9 cellular contexts compared by ENCODE assay signal in the genomic region with DNA sequence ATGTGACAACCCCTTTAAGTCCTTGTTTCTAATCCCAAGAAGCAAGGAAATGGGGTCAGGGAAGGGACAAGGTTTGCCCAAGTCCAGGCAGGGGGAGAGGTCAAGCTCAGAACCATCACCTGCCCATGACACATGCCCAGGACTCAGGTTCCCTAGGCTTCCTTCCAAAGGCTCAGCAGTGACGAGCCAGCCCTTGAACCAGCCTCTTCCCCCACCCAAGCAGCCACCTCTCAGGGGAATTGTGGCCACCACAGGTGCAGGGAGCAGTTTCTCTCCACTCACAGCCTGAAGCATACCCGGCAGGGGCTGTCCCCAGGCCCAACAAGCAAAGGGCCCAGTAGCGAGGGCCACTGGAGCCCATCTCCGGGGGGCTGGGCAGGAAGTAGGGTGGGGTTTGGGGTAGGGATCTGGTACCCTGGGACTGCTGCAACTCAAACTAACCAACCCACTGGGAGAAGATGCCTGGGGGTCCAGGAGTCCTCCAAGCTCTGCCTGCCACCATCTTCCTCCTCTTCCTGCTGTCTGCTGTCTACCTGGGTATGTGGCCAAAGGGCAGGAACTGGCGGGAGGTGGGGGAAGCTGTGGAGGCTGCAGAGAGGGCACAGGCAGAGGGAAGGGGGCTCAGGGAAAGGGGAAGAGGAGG. TPM values are rescaled to one million over a fixed set of nuclear protein-coding genes. Genes with fewer than 3 reads are reported as not detected.
A peak's percentile ranks its signal among the peaks of the same experiment; 100 is the strongest.
DNase-seq lines count a peak whose midpoint lies in the region; ATAC-seq and TF ChIP-seq lines count a peak whose summit lies in the region.
"Had no signal": no experiment of that assay in that cellular context is flagged by ENCODE, and none has a peak within 500 bp of the region (broad histone marks: within the 10 kb centered on the region; RNA-seq: fewer than 3 reads in every experiment).

Gene CD79A, plus strand, starts transcription at position 433 of the 643 bp plus-strand sequence. Its CDS starts 26 bp downstream, at position 459.

- H3K4me3 ChIP-seq in neutrophil (ENCODE audit: low read depth in 1 of 2, low read length in 1 of 2): peak within 1 kb of the TSS; percentile 37 to 49
- no peak within 1 kb of the TSS for H3K4me3 ChIP-seq in tibial artery

- peak; percentile 56 for ATAC-seq in GM21723 (IDR thresholded peaks at IDR 0.05; ENCODE audit: unreplicated experiment)

- H3K9me3 ChIP-seq in neutrophil (no peaks in the 10 kb centered on the region), tibial artery (no peaks in the 10 kb centered on the region)

- H3K36me3 ChIP-seq in neutrophil: no peaks in the 10 kb centered on the region
- peaks cover 0 to 7% (median 1%) of the 10 kb centered on the region in 3 donors for H3K36me3 ChIP-seq in tibial artery

- DNase-seq in NCI-H1436 (lab: John Stamatoyannopoulos, UW) (peak; percentile 63), NCI-H1436 treated with DMSO at 0.1 percent for 48 hours (lab: John Stamatoyannopoulos, UW) (no peak), NAMALWA (ENCODE audit: low spot score) (peak; percentile 98), hypothalamus (lab: John Stamatoyannopoulos, UW) (no peak), tibial artery (no peak), cerebellum (ENCODE audit: low spot score) (no peak)

- H3K27ac ChIP-seq in neutrophil: peak within 1 kb of the TSS; percentile 89
- H3K27ac ChIP-seq in tibial artery: no peak within 1 kb of the TSS

- H3K27me3 ChIP-seq in neutrophil (no peaks in the 10 kb centered on the region), tibial artery (no peaks in the 10 kb centered on the region)

- intact Hi-C loops in tibial artery (cut with DNase I; ENCODE audit: low total_unique reads): no loop called here

- TF ChIP-seq CTCF in neutrophil (IDR thresholded peaks at IDR 0.05) (no peak), tibial artery (IDR thresholded peaks at IDR 0.05) (no peak)

- H3K4me1 ChIP-seq in neutrophil (ENCODE audit: control insufficient read depth in 1 of 2, insufficient read depth in 1 of 2, low read depth in 1 of 2, low read length in 1 of 2) (peaks cover 82 to 83% of the 10 kb centered on the region in 2 experiments), tibial artery (no peaks in the 10 kb centered on the region)

RNA-seq across cellular contexts. Expression of gene CD79A, which starts in this region (rescaled TPM):
- total RNA-seq in cerebellum: not detected
- total RNA-seq: epithelial cell of proximal tubule had no signal

Comparison
In these comparisons a context has a peak if more than half of its experiments do, and no peak if none do; other contexts are left out.
1. DNase-seq: peak in NCI-H1436 (single experiment) and NAMALWA (single experiment); none in NCI-H1436 treated with DMSO at 0.1 percent for 48 hours (single experiment), hypothalamus (0 of 51), tibial artery (0 of 2) and cerebellum (single experiment).
2. H3K4me3 ChIP-seq: peak in neutrophil (2 of 2); none in tibial artery (0 of 2).